1 cellular context compared by ENCODE assay signal in the genomic region with DNA sequence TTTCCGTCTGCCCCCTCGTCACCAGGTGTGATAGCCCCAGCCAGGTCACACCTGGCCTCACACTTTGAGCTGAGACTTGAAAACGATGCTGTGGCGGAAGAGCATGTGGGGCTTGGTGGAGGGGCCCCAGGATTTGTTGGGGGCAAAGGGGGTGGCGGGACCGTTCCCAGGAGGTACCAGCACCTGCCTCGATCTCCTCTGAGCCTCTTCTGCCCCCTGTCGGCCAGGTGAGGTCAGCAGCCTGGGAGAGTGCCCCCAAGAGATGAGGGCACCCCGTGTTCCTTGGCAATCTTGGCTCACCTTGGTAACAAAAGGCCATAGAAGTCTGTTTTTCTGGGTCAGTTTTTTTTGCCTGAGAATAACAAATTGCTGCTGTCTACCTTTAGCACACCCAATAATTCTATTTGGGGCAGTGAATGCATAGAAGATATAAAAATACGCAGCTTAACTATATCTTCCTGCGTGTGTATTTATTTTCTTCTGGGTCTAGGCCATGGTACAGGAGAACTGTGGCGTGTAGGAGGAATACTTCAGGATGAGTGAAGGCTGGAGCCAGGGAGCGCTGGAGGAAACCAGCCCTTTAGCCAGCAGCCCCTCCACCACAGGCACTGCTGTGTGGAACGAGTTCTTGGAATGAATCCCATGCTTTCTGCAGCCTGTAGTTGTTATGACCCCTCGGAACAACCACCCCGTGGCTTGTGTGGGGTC.
TF ChIP-seq lines count a peak whose summit lies in the region.

No MANE protein-coding gene starts in this region.

TF ChIP-seq in HCT116, 20 proteins besides CTCF, POLR2A, EP300 and RAD21:
- TF ChIP-seq, protein P1, sequence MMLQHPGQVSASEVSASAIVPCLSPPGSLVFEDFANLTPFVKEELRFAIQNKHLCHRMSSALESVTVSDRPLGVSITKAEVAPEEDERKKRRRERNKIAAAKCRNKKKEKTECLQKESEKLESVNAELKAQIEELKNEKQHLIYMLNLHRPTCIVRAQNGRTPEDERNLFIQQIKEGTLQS (IDR thresholded peaks at IDR 0.05), result no peak
- no peak for TF ChIP-seq EGR1 (IDR thresholded peaks at IDR 0.05; ENCODE audit: low read depth)
- no peak for TF ChIP-seq POLR2AphosphoS5 (IDR thresholded peaks at IDR 0.05; ENCODE audit: low read depth, low read length)
- TF ChIP-seq MAX (IDR thresholded peaks at IDR 0.05), result no peak
- TF ChIP-seq ELF1 (IDR thresholded peaks at IDR 0.05; ENCODE audit: borderline replicate concordance, low read depth), result no peak
- no peak for TF ChIP-seq YY1 (IDR thresholded peaks at IDR 0.05; ENCODE audit: extremely low read depth, insufficient replicate concordance, low read depth, low read length)
- no peak for TF ChIP-seq JUND (IDR thresholded peaks at IDR 0.05)
- no peak for TF ChIP-seq SP1 (IDR thresholded peaks at IDR 0.05; ENCODE audit: low read depth)
- TF ChIP-seq CBX3 (IDR thresholded peaks at IDR 0.05; ENCODE audit: low read depth), result no peak
- TF ChIP-seq SIN3A (IDR thresholded peaks at IDR 0.05; ENCODE audit: low read depth), result no peak
- no peak for TF ChIP-seq FOSL1 (IDR thresholded peaks at IDR 0.05; ENCODE audit: low read depth)
- no peak for TF ChIP-seq ZFX (IDR thresholded peaks at IDR 0.05)
- TF ChIP-seq CEBPB (IDR thresholded peaks at IDR 0.05; ENCODE audit: low read depth), result no peak
